Comparison of ENCODE assay signal across 2 cellular contexts in the genomic region with DNA sequence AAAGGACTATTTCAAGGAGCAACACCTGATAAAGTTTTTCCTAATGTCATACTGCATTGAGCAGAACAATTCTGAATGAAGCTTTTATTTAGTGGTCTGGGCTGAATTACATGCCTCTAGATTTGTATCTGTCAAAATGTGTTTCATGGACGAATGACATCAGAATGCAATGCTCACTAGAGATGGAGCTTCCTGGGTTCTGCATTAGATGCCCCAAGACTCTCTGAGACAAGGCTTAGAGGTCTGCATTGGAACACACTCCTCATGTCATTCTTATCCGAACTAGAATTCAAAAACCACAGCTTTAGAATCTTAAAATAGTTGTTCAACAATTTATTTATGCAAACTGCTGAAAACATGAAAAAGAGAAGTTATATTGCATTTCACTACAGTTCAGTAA.
TF ChIP-seq lines count a peak whose summit lies in the region.

No MANE protein-coding gene starts in this region.

TF ChIP-seq in SK-N-SH treated with all-trans-retinoic acid at 6 μM for 48 hours, 23 proteins besides CTCF, POLR2A, EP300 and RAD21:
- TF ChIP-seq TOX (CRISPR knock-in tag; IDR thresholded peaks at IDR 0.05; ENCODE audit: borderline replicate concordance) (no peak), PPARA (CRISPR knock-in tag; IDR thresholded peaks at IDR 0.05; ENCODE audit: borderline replicate concordance) (no peak), CSDC2 (CRISPR knock-in tag; IDR thresholded peaks at IDR 0.05) (no peak), ZFP3 (CRISPR knock-in tag; IDR thresholded peaks at IDR 0.05) (no peak), ZNF565 (CRISPR knock-in tag; conservative IDR thresholded peaks at IDR 0.05; ENCODE audit: low read depth) (no peak), BACH2 (CRISPR knock-in tag; IDR thresholded peaks at IDR 0.05; ENCODE audit: borderline replicate concordance) (no peak), RARB (CRISPR knock-in tag; IDR thresholded peaks at IDR 0.05) (no peak)
- TF ChIP-seq, protein P1, sequence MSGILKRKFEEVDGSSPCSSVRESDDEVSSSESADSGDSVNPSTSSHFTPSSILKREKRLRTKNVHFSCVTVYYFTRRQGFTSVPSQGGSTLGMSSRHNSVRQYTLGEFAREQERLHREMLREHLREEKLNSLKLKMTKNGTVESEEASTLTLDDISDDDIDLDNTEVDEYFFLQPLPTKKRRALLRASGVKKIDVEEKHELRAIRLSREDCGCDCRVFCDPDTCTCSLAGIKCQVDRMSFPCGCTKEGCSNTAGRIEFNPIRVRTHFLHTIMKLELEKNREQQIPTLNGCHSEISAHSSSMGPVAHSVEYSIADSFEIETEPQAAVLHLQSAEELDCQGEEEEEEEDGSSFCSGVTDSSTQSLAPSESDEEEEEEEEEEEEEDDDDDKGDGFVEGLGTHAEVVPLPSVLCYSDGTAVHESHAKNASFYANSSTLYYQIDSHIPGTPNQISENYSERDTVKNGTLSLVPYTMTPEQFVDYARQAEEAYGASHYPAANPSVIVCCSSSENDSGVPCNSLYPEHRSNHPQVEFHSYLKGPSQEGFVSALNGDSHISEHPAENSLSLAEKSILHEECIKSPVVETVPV (CRISPR knock-in tag; IDR thresholded peaks at IDR 0.05), result no peak
- TF ChIP-seq, protein P2, sequence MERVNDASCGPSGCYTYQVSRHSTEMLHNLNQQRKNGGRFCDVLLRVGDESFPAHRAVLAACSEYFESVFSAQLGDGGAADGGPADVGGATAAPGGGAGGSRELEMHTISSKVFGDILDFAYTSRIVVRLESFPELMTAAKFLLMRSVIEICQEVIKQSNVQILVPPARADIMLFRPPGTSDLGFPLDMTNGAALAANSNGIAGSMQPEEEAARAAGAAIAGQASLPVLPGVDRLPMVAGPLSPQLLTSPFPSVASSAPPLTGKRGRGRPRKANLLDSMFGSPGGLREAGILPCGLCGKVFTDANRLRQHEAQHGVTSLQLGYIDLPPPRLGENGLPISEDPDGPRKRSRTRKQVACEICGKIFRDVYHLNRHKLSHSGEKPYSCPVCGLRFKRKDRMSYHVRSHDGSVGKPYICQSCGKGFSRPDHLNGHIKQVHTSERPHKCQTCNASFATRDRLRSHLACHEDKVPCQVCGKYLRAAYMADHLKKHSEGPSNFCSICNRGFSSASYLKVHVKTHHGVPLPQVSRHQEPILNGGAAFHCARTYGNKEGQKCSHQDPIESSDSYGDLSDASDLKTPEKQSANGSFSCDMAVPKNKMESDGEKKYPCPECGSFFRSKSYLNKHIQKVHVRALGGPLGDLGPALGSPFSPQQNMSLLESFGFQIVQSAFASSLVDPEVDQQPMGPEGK (CRISPR knock-in tag; IDR thresholded peaks at IDR 0.05; ENCODE audit: borderline replicate concordance), result no peak
- TF ChIP-seq, protein P3, sequence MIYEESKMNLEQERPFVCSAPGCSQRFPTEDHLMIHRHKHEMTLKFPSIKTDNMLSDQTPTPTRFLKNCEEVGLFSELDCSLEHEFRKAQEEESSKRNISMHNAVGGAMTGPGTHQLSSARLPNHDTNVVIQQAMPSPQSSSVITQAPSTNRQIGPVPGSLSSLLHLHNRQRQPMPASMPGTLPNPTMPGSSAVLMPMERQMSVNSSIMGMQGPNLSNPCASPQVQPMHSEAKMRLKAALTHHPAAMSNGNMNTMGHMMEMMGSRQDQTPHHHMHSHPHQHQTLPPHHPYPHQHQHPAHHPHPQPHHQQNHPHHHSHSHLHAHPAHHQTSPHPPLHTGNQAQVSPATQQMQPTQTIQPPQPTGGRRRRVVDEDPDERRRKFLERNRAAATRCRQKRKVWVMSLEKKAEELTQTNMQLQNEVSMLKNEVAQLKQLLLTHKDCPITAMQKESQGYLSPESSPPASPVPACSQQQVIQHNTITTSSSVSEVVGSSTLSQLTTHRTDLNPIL (CRISPR knock-in tag; IDR thresholded peaks at IDR 0.05; ENCODE audit: low read depth), result no peak
- TF ChIP-seq, protein P4, sequence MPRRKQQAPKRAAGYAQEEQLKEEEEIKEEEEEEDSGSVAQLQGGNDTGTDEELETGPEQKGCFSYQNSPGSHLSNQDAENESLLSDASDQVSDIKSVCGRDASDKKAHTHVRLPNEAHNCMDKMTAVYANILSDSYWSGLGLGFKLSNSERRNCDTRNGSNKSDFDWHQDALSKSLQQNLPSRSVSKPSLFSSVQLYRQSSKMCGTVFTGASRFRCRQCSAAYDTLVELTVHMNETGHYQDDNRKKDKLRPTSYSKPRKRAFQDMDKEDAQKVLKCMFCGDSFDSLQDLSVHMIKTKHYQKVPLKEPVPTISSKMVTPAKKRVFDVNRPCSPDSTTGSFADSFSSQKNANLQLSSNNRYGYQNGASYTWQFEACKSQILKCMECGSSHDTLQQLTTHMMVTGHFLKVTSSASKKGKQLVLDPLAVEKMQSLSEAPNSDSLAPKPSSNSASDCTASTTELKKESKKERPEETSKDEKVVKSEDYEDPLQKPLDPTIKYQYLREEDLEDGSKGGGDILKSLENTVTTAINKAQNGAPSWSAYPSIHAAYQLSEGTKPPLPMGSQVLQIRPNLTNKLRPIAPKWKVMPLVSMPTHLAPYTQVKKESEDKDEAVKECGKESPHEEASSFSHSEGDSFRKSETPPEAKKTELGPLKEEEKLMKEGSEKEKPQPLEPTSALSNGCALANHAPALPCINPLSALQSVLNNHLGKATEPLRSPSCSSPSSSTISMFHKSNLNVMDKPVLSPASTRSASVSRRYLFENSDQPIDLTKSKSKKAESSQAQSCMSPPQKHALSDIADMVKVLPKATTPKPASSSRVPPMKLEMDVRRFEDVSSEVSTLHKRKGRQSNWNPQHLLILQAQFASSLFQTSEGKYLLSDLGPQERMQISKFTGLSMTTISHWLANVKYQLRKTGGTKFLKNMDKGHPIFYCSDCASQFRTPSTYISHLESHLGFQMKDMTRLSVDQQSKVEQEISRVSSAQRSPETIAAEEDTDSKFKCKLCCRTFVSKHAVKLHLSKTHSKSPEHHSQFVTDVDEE (CRISPR knock-in tag; IDR thresholded peaks at IDR 0.05), result no peak
- TF ChIP-seq, protein P5, sequence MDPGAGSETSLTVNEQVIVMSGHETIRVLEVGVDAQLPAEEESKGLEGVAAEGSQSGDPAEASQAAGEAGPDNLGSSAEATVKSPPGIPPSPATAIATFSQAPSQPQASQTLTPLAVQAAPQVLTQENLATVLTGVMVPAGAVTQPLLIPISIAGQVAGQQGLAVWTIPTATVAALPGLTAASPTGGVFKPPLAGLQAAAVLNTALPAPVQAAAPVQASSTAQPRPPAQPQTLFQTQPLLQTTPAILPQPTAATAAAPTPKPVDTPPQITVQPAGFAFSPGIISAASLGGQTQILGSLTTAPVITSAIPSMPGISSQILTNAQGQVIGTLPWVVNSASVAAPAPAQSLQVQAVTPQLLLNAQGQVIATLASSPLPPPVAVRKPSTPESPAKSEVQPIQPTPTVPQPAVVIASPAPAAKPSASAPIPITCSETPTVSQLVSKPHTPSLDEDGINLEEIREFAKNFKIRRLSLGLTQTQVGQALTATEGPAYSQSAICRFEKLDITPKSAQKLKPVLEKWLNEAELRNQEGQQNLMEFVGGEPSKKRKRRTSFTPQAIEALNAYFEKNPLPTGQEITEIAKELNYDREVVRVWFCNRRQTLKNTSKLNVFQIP (CRISPR knock-in tag; IDR thresholded peaks at IDR 0.05; ENCODE audit: borderline replicate concordance, low read depth), result no peak

TF ChIP-seq in SK-N-SH, 30 proteins besides CTCF, POLR2A, EP300 and RAD21:
- TF ChIP-seq NRF1 (IDR thresholded peaks at IDR 0.05; ENCODE audit: low read depth, low read length), result no peak
- TF ChIP-seq, protein P6, sequence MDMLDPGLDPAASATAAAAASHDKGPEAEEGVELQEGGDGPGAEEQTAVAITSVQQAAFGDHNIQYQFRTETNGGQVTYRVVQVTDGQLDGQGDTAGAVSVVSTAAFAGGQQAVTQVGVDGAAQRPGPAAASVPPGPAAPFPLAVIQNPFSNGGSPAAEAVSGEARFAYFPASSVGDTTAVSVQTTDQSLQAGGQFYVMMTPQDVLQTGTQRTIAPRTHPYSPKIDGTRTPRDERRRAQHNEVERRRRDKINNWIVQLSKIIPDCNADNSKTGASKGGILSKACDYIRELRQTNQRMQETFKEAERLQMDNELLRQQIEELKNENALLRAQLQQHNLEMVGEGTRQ (IDR thresholded peaks at IDR 0.05; ENCODE audit: borderline replicate concordance, low read depth, low read length), result no peak
- no peak for TF ChIP-seq RCOR1 (IDR thresholded peaks at IDR 0.05; ENCODE audit: low read length)
- no peak for TF ChIP-seq TEAD4 (IDR thresholded peaks at IDR 0.05; ENCODE audit: borderline replicate concordance, insufficient read depth)
- no peak for TF ChIP-seq FOSL2 (IDR thresholded peaks at IDR 0.05; ENCODE audit: borderline replicate concordance, low read depth)
- no peak for TF ChIP-seq YY1 (IDR thresholded peaks at IDR 0.05; ENCODE audit: low read depth)
- TF ChIP-seq GATA2 (CRISPR knock-in tag; IDR thresholded peaks at IDR 0.05), result no peak
- TF ChIP-seq CHD2 (IDR thresholded peaks at IDR 0.05; ENCODE audit: low read length, partially characterized antibody), result no peak
- no peak for TF ChIP-seq SIN3A (IDR thresholded peaks at IDR 0.05; ENCODE audit: borderline replicate concordance, low read depth, low read length)
- TF ChIP-seq FOXJ3 (CRISPR knock-in tag; IDR thresholded peaks at IDR 0.05), result no peak
- TF ChIP-seq SMC3 (IDR thresholded peaks at IDR 0.05; ENCODE audit: low read depth, low read length), result no peak
- TF ChIP-seq EZH2phosphoT487 (IDR thresholded peaks at IDR 0.05; ENCODE audit: borderline replicate concordance, low read depth), result no peak
- TF ChIP-seq, protein P7, sequence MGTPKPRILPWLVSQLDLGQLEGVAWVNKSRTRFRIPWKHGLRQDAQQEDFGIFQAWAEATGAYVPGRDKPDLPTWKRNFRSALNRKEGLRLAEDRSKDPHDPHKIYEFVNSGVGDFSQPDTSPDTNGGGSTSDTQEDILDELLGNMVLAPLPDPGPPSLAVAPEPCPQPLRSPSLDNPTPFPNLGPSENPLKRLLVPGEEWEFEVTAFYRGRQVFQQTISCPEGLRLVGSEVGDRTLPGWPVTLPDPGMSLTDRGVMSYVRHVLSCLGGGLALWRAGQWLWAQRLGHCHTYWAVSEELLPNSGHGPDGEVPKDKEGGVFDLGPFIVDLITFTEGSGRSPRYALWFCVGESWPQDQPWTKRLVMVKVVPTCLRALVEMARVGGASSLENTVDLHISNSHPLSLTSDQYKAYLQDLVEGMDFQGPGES (IDR thresholded peaks at IDR 0.05; ENCODE audit: low read depth, low read length), result no peak
TF ChIP-seq in SK-N-SH: peak in this region for 0.
